Comparison of ENCODE assay signal across 1 cellular context in the genomic region with DNA sequence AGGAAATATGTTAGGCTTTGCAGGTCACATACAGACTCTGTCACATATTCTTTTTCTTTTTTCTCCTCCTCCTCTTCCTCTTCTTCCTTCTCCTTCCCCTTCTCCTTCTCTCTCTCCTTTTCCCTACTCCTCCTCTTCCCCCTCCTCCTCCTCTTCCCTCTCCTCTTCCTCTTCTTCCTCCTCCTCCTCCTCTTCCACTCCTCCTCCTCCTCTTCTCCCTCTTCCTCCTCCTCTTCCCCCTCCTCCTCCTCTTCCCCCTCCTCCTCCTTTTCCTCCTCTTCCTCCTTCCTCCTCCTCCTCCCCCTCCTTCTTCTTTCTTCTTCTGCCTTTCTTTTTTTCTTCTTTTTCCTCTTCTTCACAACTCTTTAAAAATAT.
TF ChIP-seq lines count a peak whose summit lies in the region.

No MANE protein-coding gene starts in this region.

TF ChIP-seq in HEK293, 187 proteins besides CTCF, POLR2A, EP300 and RAD21 (continued from another document):
- TF ChIP-seq, protein P1, sequence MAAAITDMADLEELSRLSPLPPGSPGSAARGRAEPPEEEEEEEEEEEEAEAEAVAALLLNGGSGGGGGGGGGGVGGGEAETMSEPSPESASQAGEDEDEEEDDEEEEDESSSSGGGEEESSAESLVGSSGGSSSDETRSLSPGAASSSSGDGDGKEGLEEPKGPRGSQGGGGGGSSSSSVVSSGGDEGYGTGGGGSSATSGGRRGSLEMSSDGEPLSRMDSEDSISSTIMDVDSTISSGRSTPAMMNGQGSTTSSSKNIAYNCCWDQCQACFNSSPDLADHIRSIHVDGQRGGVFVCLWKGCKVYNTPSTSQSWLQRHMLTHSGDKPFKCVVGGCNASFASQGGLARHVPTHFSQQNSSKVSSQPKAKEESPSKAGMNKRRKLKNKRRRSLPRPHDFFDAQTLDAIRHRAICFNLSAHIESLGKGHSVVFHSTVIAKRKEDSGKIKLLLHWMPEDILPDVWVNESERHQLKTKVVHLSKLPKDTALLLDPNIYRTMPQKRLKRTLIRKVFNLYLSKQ (tag by site-specific recombination; IDR thresholded peaks at IDR 0.05; ENCODE audit: borderline replicate concordance), result no peak
- TF ChIP-seq ZFHX2 (tag by site-specific recombination; conservative IDR thresholded peaks at IDR 0.05) (peak; percentile 94), ZNF114 (tag by site-specific recombination; IDR thresholded peaks at IDR 0.05) (no peak), ZNF426 (tag by site-specific recombination; IDR thresholded peaks at IDR 0.05) (no peak), ZNF146 (tag by site-specific recombination; IDR thresholded peaks at IDR 0.05) (no peak), ZNF701 (tag by site-specific recombination; IDR thresholded peaks at IDR 0.05) (no peak)
- TF ChIP-seq, protein P2, sequence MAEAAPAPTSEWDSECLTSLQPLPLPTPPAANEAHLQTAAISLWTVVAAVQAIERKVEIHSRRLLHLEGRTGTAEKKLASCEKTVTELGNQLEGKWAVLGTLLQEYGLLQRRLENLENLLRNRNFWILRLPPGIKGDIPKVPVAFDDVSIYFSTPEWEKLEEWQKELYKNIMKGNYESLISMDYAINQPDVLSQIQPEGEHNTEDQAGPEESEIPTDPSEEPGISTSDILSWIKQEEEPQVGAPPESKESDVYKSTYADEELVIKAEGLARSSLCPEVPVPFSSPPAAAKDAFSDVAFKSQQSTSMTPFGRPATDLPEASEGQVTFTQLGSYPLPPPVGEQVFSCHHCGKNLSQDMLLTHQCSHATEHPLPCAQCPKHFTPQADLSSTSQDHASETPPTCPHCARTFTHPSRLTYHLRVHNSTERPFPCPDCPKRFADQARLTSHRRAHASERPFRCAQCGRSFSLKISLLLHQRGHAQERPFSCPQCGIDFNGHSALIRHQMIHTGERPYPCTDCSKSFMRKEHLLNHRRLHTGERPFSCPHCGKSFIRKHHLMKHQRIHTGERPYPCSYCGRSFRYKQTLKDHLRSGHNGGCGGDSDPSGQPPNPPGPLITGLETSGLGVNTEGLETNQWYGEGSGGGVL (tag by site-specific recombination; IDR thresholded peaks at IDR 0.05), result peak; percentile 95
